9 cellular contexts compared by ENCODE assay signal in the genomic region with DNA sequence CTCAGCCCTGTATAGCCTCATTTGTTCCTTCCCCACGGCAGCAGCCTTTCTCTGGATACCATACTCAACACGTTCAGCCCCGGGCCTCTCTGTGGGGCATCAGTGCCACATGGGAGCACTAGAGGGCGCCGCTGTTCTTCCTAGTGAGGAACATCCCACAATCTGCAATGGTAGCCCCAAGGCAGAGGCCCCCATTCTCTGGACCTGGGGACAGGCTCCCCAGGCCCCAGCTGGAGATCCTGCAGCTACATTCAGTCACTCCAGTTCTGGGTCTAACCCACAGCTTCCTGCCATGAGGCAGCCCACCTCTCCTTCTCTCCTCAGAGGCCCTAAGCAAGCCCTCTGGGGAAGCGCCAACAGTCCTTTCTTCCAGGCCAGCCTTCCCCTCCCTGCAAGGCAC. TPM values are rescaled to one million over a fixed set of nuclear protein-coding genes. Genes with fewer than 3 reads are reported as not detected.
A peak's percentile ranks its signal among the peaks of the same experiment; 100 is the strongest.
DNase-seq lines count a peak whose midpoint lies in the region; ATAC-seq, FAIRE-seq and TF ChIP-seq lines count a peak whose summit lies in the region.
"Had no signal": no experiment of that assay in that cellular context is flagged by ENCODE, and none has a peak within 500 bp of the region (broad histone marks: within the 10 kb centered on the region; RNA-seq: fewer than 3 reads in every experiment).

No MANE protein-coding gene starts in this region.

- peaks cover 17% of the 10 kb centered on the region for H3K36me3 ChIP-seq in PC-3 (ENCODE audit: low read depth, low read length)

- H2AFZ ChIP-seq in PC-3 (ENCODE audit: low read length), result no peak overlapping the region

- no peak overlapping the region for H3K9ac ChIP-seq in PC-3 (ENCODE audit: low read length)

- no peak for FAIRE-seq in D721Med (lab: Jason Lieb, UNC)

- no TSS peak for BruUV-seq in PC-3 (replicated peaks; lab: Mats Ljungman, UMichigan)

- ATAC-seq in GM21390 (IDR thresholded peaks at IDR 0.05; ENCODE audit: unreplicated experiment) (peak; percentile 92), PC-3 (peak; percentile 43)
- ATAC-seq in activated T-cell treated with anti-CD3 and anti-CD28 coated beads, Interleukin-2, amount 50 U/mL, for 4 hours, result peak; percentile 91 to 92
- ATAC-seq in stimulated activated naive CD8-positive, alpha-beta T cell treated with anti-CD3 and anti-CD28 coated beads, Interleukin-15, amount 100 ng/mL, for 72 hours, result peak; percentile 87

- H3K9me3 Mint-ChIP-seq in activated T-cell treated with anti-CD3 and anti-CD28 coated beads, Interleukin-2, amount 50 U/mL, for 4 hours, result no peaks in the 10 kb centered on the region
- H3K9me3 Mint-ChIP-seq in neural crest cell, result no peaks in the 10 kb centered on the region
- H3K9me3 Mint-ChIP-seq in stimulated activated naive CD8-positive, alpha-beta T cell treated with anti-CD3 and anti-CD28 coated beads, Interleukin-15, amount 100 ng/mL, for 72 hours, result no peaks in the 10 kb centered on the region
- H3K9me3 Mint-ChIP-seq: dendritic cell treated with granulocyte-macrophage colony-stimulating factor and Interleukin-4, amounts not matched to agents 40 ng/mL and 50 ng/mL, for 4 days had no signal

- H3K27me3 ChIP-seq in PC-3 (ENCODE audit: low read length), result no peaks in the 10 kb centered on the region

- no peak overlapping the region for H3K4me2 ChIP-seq in PC-3 (ENCODE audit: low read length)

- H4K20me1 ChIP-seq in PC-3 (ENCODE audit: low read length), result 0 out of 2 replicates have a peak, but pooled peaks cover 7% of the 10 kb centered on the region

- peaks cover 16% of the 10 kb centered on the region for H3K4me1 ChIP-seq in PC-3 (ENCODE audit: insufficient read depth, low read length)

- no peaks in the 10 kb centered on the region for H3K4me1 Mint-ChIP-seq in activated T-cell treated with anti-CD3 and anti-CD28 coated beads, Interleukin-2, amount 50 U/mL, for 4 hours (ENCODE audit: low read depth)
- H3K4me1 Mint-ChIP-seq in neural crest cell, result peaks cover 16% of the 10 kb centered on the region
- peaks cover 8% of the 10 kb centered on the region for H3K4me1 Mint-ChIP-seq in stimulated activated naive CD8-positive, alpha-beta T cell treated with anti-CD3 and anti-CD28 coated beads, Interleukin-15, amount 100 ng/mL, for 72 hours

- no peaks in the 10 kb centered on the region for H3K9me3 ChIP-seq in PC-3 (ENCODE audit: low read length)

- H3K4me3 ChIP-seq in PC-3 (ENCODE audit: low read length), result no peak overlapping the region
- no peak overlapping the region for H3K4me3 ChIP-seq in fibroblast of mammary gland (ENCODE audit: control insufficient read depth, low read depth, low read length)

- intact Hi-C loops in PC-3 (cut with micrococcal nuclease), result loop anchor here (1.0 to 5.0 kb wide), 2 partner anchors 78 to 92 kb away; no protein-coding TSS in a partner anchor

- H3K9me2 ChIP-seq in PC-3 (replicated peaks; ENCODE audit: low read length), result no peaks in the 10 kb centered on the region

- TF ChIP-seq CTCF in D721Med (IDR thresholded peaks at IDR 0.05; ENCODE audit: insufficient read depth, missing control alignments) (peak; percentile 94), PC-3 (conservative IDR thresholded peaks at IDR 0.05; ENCODE audit: low read depth, low read length) (peak; percentile 95), fibroblast of mammary gland (conservative IDR thresholded peaks at IDR 0.05; ENCODE audit: control insufficient read depth, insufficient read depth, low read depth, low read length) (peak; percentile 92), neural crest cell (conservative IDR thresholded peaks at IDR 0.05) (peak; percentile 87)

- H3K27me3 Mint-ChIP-seq in activated T-cell treated with anti-CD3 and anti-CD28 coated beads, Interleukin-2, amount 50 U/mL, for 4 hours (ENCODE audit: low read depth), result no peaks in the 10 kb centered on the region
- H3K27me3 Mint-ChIP-seq in neural crest cell (ENCODE audit: low read depth), result no peaks in the 10 kb centered on the region
- H3K27me3 Mint-ChIP-seq in stimulated activated naive CD8-positive, alpha-beta T cell treated with anti-CD3 and anti-CD28 coated beads, Interleukin-15, amount 100 ng/mL, for 72 hours, result no peaks in the 10 kb centered on the region

- CTCF ChIA-PET in PC-3 (lab: Charles Lee), result interaction anchor here (0.5 to 1.2 kb wide), 3 partner anchors 71 to 92 kb away, joined by 3 to 6 read pairs (median 3); no protein-coding TSS in a partner anchor

- H3K4me3 Mint-ChIP-seq in activated T-cell treated with anti-CD3 and anti-CD28 coated beads, Interleukin-2, amount 50 U/mL, for 4 hours, result no peak overlapping the region
- no peak overlapping the region for H3K4me3 Mint-ChIP-seq in neural crest cell
- H3K4me3 Mint-ChIP-seq in stimulated activated naive CD8-positive, alpha-beta T cell treated with anti-CD3 and anti-CD28 coated beads, Interleukin-15, amount 100 ng/mL, for 72 hours, result no peak overlapping the region
- H3K4me3 Mint-ChIP-seq: dendritic cell treated with granulocyte-macrophage colony-stimulating factor and Interleukin-4, amounts not matched to agents 40 ng/mL and 50 ng/mL, for 4 days had no signal

- POLR2A ChIA-PET in PC-3 (lab: Charles Lee; ENCODE audit: unreplicated experiment), result no interaction called here

- H3K36me3 Mint-ChIP-seq in activated T-cell treated with anti-CD3 and anti-CD28 coated beads, Interleukin-2, amount 50 U/mL, for 4 hours (ENCODE audit: insufficient read depth), result no peaks in the 10 kb centered on the region
- no peaks in the 10 kb centered on the region for H3K36me3 Mint-ChIP-seq in neural crest cell (ENCODE audit: low read depth)

- H3K79me2 ChIP-seq in PC-3 (ENCODE audit: low read length), result peaks cover 26% of the 10 kb centered on the region; the same call in 1 of the 2 replicates

- peak; percentile 87 for DNase-seq in D721Med (ENCODE audit: insufficient read length, low spot score)
- DNase-seq in HPDE6-E6E7 (ENCODE audit: extremely low spot score), result peak; percentile 70
- DNase-seq in PC-3, result peak; percentile 80
- peak; percentile 82 for DNase-seq in activated T-cell treated with anti-CD3 and anti-CD28 coated beads, Interleukin-2, amount 50 U/mL, for 4 hours
- DNase-seq in fibroblast of mammary gland (ENCODE audit: low read depth), result peak; percentile 62
- peak; percentile 81 for DNase-seq in neural crest cell (ENCODE audit: low read depth, low spot score)
- peak; percentile 81 to 82 for DNase-seq in stimulated activated naive CD8-positive, alpha-beta T cell treated with anti-CD3 and anti-CD28 coated beads, Interleukin-15, amount 100 ng/mL, for 72 hours

- H3K27ac ChIP-seq in PC-3 (ENCODE audit: low read length), result no peak overlapping the region

- no peaks in the 10 kb centered on the region for H3F3A ChIP-seq in PC-3 (ENCODE audit: low read length, unreplicated experiment)

- peak overlapping the region; percentile 43 for H3K27ac Mint-ChIP-seq in neural crest cell (ENCODE audit: unreplicated experiment)
- H3K27ac Mint-ChIP-seq in stimulated activated naive CD8-positive, alpha-beta T cell treated with anti-CD3 and anti-CD28 coated beads, Interleukin-15, amount 100 ng/mL, for 72 hours, result peak overlapping the region in 1 of 2 donors; percentile 30
- H3K27ac Mint-ChIP-seq: dendritic cell treated with granulocyte-macrophage colony-stimulating factor and Interleukin-4, amounts not matched to agents 40 ng/mL and 50 ng/mL, for 4 days had no signal

RNA-seq across cellular contexts. Expression of a gene that starts 14.2 kb away (rescaled TPM):
- total RNA-seq in PC-3 (2014; rRNA removed) (22.0 and 30.7 TPM in 2 replicates), neural crest cell (21.8 and 23.3 TPM in 2 replicates)
- 1 to 10 TPM; 5.2 to 7.3 (median 5.3) TPM for total RNA-seq in activated T-cell treated with anti-CD3 and anti-CD28 coated beads, Interleukin-2, amount 50 U/mL, for 4 hours

RNA-seq across cellular contexts. Expression of a gene that starts 27.1 kb away (rescaled TPM):
- 26.6 and 36.9 TPM in 2 replicates for total RNA-seq in PC-3 (2014; rRNA removed)
- 1 to 10 TPM; 4.6 to 5.1 (median 5.0) TPM for total RNA-seq in activated T-cell treated with anti-CD3 and anti-CD28 coated beads, Interleukin-2, amount 50 U/mL, for 4 hours
- total RNA-seq in neural crest cell, result 6.7 and 10.1 TPM in 2 replicates
